In genomic region chr7:20795361-20795760, GRCh38 we compare ENCODE assay signal across 1 cellular context.
TF ChIP-seq lines count a peak whose summit lies in the region.

No MANE protein-coding gene starts in this region.

TF ChIP-seq in GM23338, 12 proteins besides CTCF, POLR2A, EP300 and RAD21 (continued from another document):
- TF ChIP-seq REST (IDR thresholded peaks at IDR 0.05; ENCODE audit: unreplicated experiment) (no peak), EZH2 (IDR thresholded peaks at IDR 0.05; ENCODE audit: low read depth, unreplicated experiment) (peak; percentile 22)
